Comparison of ENCODE assay signal across 21 cellular contexts in genomic region chr2:234273887-234274584, GRCh38.
DNase-seq lines count a peak whose midpoint lies in the region; ATAC-seq and TF ChIP-seq lines count a peak whose summit lies in the region.
"Had no signal": no experiment of that assay in that cellular context is flagged by ENCODE, and none has a peak within 500 bp of the region (broad histone marks: within the 10 kb centered on the region; RNA-seq: fewer than 3 reads in every experiment).

No MANE protein-coding gene starts in this region.

- H3K9me3 Mint-ChIP-seq in activated naive CD4-positive, alpha-beta T cell treated with anti-CD3 and anti-CD28 coated beads, Interleukin-2, amount 10 ng/mL, durations not matched to agents 7 days and 5 days = peaks cover 24% of the 10 kb centered on the region
- peaks cover 11% of the 10 kb centered on the region for H3K9me3 Mint-ChIP-seq in neural progenitor cell

- peaks cover 14% of the 10 kb centered on the region for H3K4me1 ChIP-seq in neural progenitor cell
- H3K4me1 ChIP-seq: prostate gland, SJSA1, stomach, upper lobe of right lung had no signal

- no peak overlapping the region for H3K4me2 ChIP-seq in neural progenitor cell
- H3K4me2 ChIP-seq: BLaER1 treated with 17β-estradiol and CSF1 and Interleukin-3, amounts not matched to agents 10 nM and 100 nM; smooth muscle cell had no signal

- ATAC-seq in T-helper 17 cell (peak; percentile 61), HG03565 (IDR thresholded peaks at IDR 0.05; ENCODE audit: unreplicated experiment) (no peak), GM21717 (IDR thresholded peaks at IDR 0.05; ENCODE audit: unreplicated experiment) (no peak), HG03460 (IDR thresholded peaks at IDR 0.05; ENCODE audit: unreplicated experiment) (no peak)
- ATAC-seq: PC-3, upper lobe of right lung had no signal

- H4K20me1 ChIP-seq in neural progenitor cell (ENCODE audit: low read depth) = no peaks in the 10 kb centered on the region
- H4K20me1 ChIP-seq: BLaER1 treated with 17β-estradiol and CSF1 and Interleukin-3, amounts not matched to agents 10 nM and 100 nM had no signal

- peaks cover 49% of the 10 kb centered on the region for H3K4me1 Mint-ChIP-seq in T-helper 17 cell
- peaks cover 78% of the 10 kb centered on the region for H3K4me1 Mint-ChIP-seq in activated naive CD4-positive, alpha-beta T cell treated with anti-CD3 and anti-CD28 coated beads, Interleukin-2, amount 10 ng/mL, durations not matched to agents 7 days and 5 days
- H3K4me1 Mint-ChIP-seq in neural progenitor cell = peaks cover 26% of the 10 kb centered on the region
- H3K4me1 Mint-ChIP-seq: naive B cell had no signal

- H3K27me3 Mint-ChIP-seq in T-helper 17 cell = no peaks in the 10 kb centered on the region
- H3K27me3 Mint-ChIP-seq in activated naive CD4-positive, alpha-beta T cell treated with anti-CD3 and anti-CD28 coated beads, Interleukin-2, amount 10 ng/mL, durations not matched to agents 7 days and 5 days = no peaks in the 10 kb centered on the region
- no peaks in the 10 kb centered on the region for H3K27me3 Mint-ChIP-seq in neural progenitor cell (ENCODE audit: insufficient read depth, low read depth)

- peaks cover 7% of the 10 kb centered on the region for H3F3A ChIP-seq in neural progenitor cell (ENCODE audit: low read depth)

- H3K27ac ChIP-seq in neural progenitor cell = no peak overlapping the region
- H3K27ac ChIP-seq: BLaER1 treated with 17β-estradiol and CSF1 and Interleukin-3, amounts not matched to agents 10 nM and 100 nM; prostate gland; SJSA1; stomach; upper lobe of right lung had no signal

- no peaks in the 10 kb centered on the region for H3K9me3 ChIP-seq in T-helper 17 cell (ENCODE audit: control insufficient read depth, low read length, poor library complexity, severe bottlenecking)
- H3K9me3 ChIP-seq in neural progenitor cell (ENCODE audit: low read depth) = no peaks in the 10 kb centered on the region
- H3K9me3 ChIP-seq: prostate gland, SJSA1, stomach, upper lobe of right lung had no signal

- H3K4me3 Mint-ChIP-seq in T-helper 17 cell = peak overlapping the region; percentile 19
- H3K4me3 Mint-ChIP-seq in activated naive CD4-positive, alpha-beta T cell treated with anti-CD3 and anti-CD28 coated beads, Interleukin-2, amount 10 ng/mL, durations not matched to agents 7 days and 5 days = peak overlapping the region; percentile 1
- H3K4me3 Mint-ChIP-seq in neural progenitor cell = no peak overlapping the region
- H3K4me3 Mint-ChIP-seq: naive B cell had no signal

- H3K27me3 ChIP-seq in neural progenitor cell = no peaks in the 10 kb centered on the region
- H3K27me3 ChIP-seq: BLaER1 treated with 17β-estradiol and CSF1 and Interleukin-3, amounts not matched to agents 10 nM and 100 nM; SJSA1; stomach; upper lobe of right lung had no signal

- H3K9ac ChIP-seq in neural progenitor cell = no peak overlapping the region
- H3K9ac ChIP-seq: BLaER1 treated with 17β-estradiol and CSF1 and Interleukin-3, amounts not matched to agents 10 nM and 100 nM had no signal

- no peak overlapping the region for H3K4me3 ChIP-seq in neural progenitor cell
- H3K4me3 ChIP-seq: BLaER1 treated with 17β-estradiol and CSF1 and Interleukin-3, amounts not matched to agents 10 nM and 100 nM; lung; prostate gland; SJSA1; smooth muscle cell; stomach; upper lobe of right lung had no signal

- peak overlapping the region; percentile 6 for H3K27ac Mint-ChIP-seq in T-helper 17 cell
- H3K27ac Mint-ChIP-seq in activated naive CD4-positive, alpha-beta T cell treated with anti-CD3 and anti-CD28 coated beads, Interleukin-2, amount 10 ng/mL, durations not matched to agents 7 days and 5 days = peak overlapping the region; percentile 61
- H3K27ac Mint-ChIP-seq in neural progenitor cell = peak overlapping the region; percentile 19
- H3K27ac Mint-ChIP-seq: naive B cell had no signal

- H3K36me3 Mint-ChIP-seq in T-helper 17 cell (ENCODE audit: low read depth) (no peaks in the 10 kb centered on the region), neural progenitor cell (no peaks in the 10 kb centered on the region)
- peaks cover 30% of the 10 kb centered on the region for H3K36me3 Mint-ChIP-seq in activated naive CD4-positive, alpha-beta T cell treated with anti-CD3 and anti-CD28 coated beads, Interleukin-2, amount 10 ng/mL, durations not matched to agents 7 days and 5 days

- no peaks in the 10 kb centered on the region for H3K79me2 ChIP-seq in neural progenitor cell (ENCODE audit: low read depth)

- CTCF ChIA-PET in activated naive CD4-positive, alpha-beta T cell treated with anti-CD3 and anti-CD28 coated beads, Interleukin-2, amount 10 ng/mL, durations not matched to agents 7 days and 5 days (lab: Charles Lee) = interaction anchor here (0.9 kb wide), 1 partner anchor 14 kb away, joined by 3 read pairs; no protein-coding TSS in a partner anchor

- DNase-seq in activated CD4-positive, alpha-beta T cell treated with anti-CD3 and anti-CD28 coated beads for 48 hours = peak; percentile 50
- DNase-seq in activated CD4-positive, alpha-beta T cell treated with anti-CD3 and anti-CD28 coated beads for 1 hour = no peak
- no peak for DNase-seq in T-helper 17 cell
- DNase-seq in activated naive CD4-positive, alpha-beta T cell treated with anti-CD3 and anti-CD28 coated beads, Interleukin-2, amount 10 ng/mL, durations not matched to agents 7 days and 5 days = peak; percentile 33
- no peak for DNase-seq in neural progenitor cell (ENCODE audit: low spot score)
- DNase-seq: aorta, KBM-7, naive B cell, NCI-H1092 treated with DMSO at 0.1 percent for 48 hours, NCI-H774, PC-3, stomach, upper lobe of right lung had no signal

- no peak overlapping the region for H2AFZ ChIP-seq in neural progenitor cell (replicated peaks)

- no peaks in the 10 kb centered on the region for H3K36me3 ChIP-seq in neural progenitor cell
- H3K36me3 ChIP-seq: BLaER1 treated with 17β-estradiol and CSF1 and Interleukin-3, amounts not matched to agents 10 nM and 100 nM; prostate gland; SJSA1; stomach; upper lobe of right lung had no signal

- no peak for TF ChIP-seq CTCF in neural progenitor cell (IDR thresholded peaks at IDR 0.05)

Comparison
In these comparisons a context has a peak if more than half of its experiments do, and no peak if none do; other contexts are left out.
1. DNase-seq: peak in activated CD4-positive, alpha-beta T cell treated with anti-CD3 and anti-CD28 coated beads for 48 hours (single experiment) and activated naive CD4-positive, alpha-beta T cell treated with anti-CD3 and anti-CD28 coated beads, Interleukin-2, amount 10 ng/mL, durations not matched to agents 7 days and 5 days (single experiment); none in activated CD4-positive, alpha-beta T cell treated with anti-CD3 and anti-CD28 coated beads for 1 hour (single experiment), T-helper 17 cell (0 of 3) and neural progenitor cell (single experiment).
2. H3K27ac Mint-ChIP-seq: peak in every context shown above with its lines; median percentile 61 in activated naive CD4-positive, alpha-beta T cell treated with anti-CD3 and anti-CD28 coated beads, Interleukin-2, amount 10 ng/mL, durations not matched to agents 7 days and 5 days; 19 in neural progenitor cell; 6 in T-helper 17 cell.